8 cellular contexts compared by ENCODE assay signal in the genomic region with DNA sequence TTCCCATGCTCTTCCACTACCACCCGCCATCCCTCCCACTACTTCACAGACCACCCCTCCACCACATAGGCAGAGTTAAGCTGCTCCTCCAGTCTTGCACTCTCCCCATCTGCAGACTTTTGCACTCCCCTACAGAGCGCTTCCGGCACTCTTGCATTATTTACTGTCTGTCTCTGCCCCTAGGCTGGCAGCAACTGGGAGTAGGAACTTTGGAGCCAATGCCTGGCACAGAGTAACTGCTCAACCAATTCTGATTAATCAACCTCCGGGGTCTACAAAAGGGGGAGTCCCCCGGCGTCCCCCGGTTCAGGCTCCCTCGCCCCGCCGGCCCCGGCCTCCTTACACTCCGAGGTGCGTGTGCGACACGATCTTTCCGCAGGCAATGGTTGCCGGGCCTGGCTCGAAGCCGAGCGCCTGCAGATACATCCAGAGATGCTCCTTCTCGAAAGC. TPM values are rescaled to one million over a fixed set of nuclear protein-coding genes. Genes with fewer than 3 reads are reported as not detected.
DNase-seq lines count a peak whose midpoint lies in the region; ATAC-seq, FAIRE-seq and TF ChIP-seq lines count a peak whose summit lies in the region.

No MANE protein-coding gene starts in this region.

- H3K27me3 ChIP-seq in CD4-positive, CD25-positive, alpha-beta regulatory T cell (ENCODE audit: control insufficient read depth, insufficient read depth, low read length) = no peaks in the 10 kb centered on the region
- H3K27me3 ChIP-seq in astrocyte (ENCODE audit: insufficient read depth, low read length) = no peaks in the 10 kb centered on the region
- no peaks in the 10 kb centered on the region for H3K27me3 ChIP-seq in iPS-15b (ENCODE audit: control insufficient read depth, insufficient read depth, low read length)

- no peak for FAIRE-seq in astrocyte (lab: Jason Lieb, UNC)

- peaks cover 6 to 43% (median 29%) of the 10 kb centered on the region in 4 donors for H3K4me1 Mint-ChIP-seq in CD4-positive, CD25-positive, alpha-beta regulatory T cell
- peaks cover 8% of the 10 kb centered on the region for H3K4me1 Mint-ChIP-seq in astrocyte (ENCODE audit: low read depth, unreplicated experiment)

- H3K79me2 ChIP-seq in astrocyte (ENCODE audit: insufficient read depth, low read length) = peaks cover 50% of the 10 kb centered on the region

- in situ Hi-C loops in SK-MEL-5 (cut with HindIII; ENCODE audit: low pct_unique_long_range_greater_than_20kb, low sequenced_read_pairs) = no loop called here

- no peaks in the 10 kb centered on the region for H3K9me3 Mint-ChIP-seq in CD4-positive, CD25-positive, alpha-beta regulatory T cell
- no peaks in the 10 kb centered on the region for H3K9me3 Mint-ChIP-seq in astrocyte (ENCODE audit: unreplicated experiment)

- H4K20me1 ChIP-seq in astrocyte (ENCODE audit: insufficient read depth, low read length) = no peaks in the 10 kb centered on the region

- ATAC-seq in CD4-positive, CD25-positive, alpha-beta regulatory T cell (ENCODE audit: low read depth in 2 of 2) = peak; percentile 25 to 31
- ATAC-seq in GM19372 (IDR thresholded peaks at IDR 0.05; ENCODE audit: low read depth, unreplicated experiment) = peak; percentile 27
- ATAC-seq in HG03354 (IDR thresholded peaks at IDR 0.05; ENCODE audit: poor library complexity, severe bottlenecking, unreplicated experiment) = peak; percentile 37

- H3K36me3 Mint-ChIP-seq in CD4-positive, CD25-positive, alpha-beta regulatory T cell = peaks cover 8% of the 10 kb centered on the region
- H3K36me3 Mint-ChIP-seq in astrocyte (ENCODE audit: low read depth, unreplicated experiment) = no peaks in the 10 kb centered on the region

- H3K9ac ChIP-seq in astrocyte (ENCODE audit: low read length) (peak overlapping the region; percentile 88), iPS-15b (ENCODE audit: low read depth, low read length) (peak overlapping the region; percentile 94)

- peak overlapping the region; percentile 90 for H3K4me3 ChIP-seq in CD4-positive, CD25-positive, alpha-beta regulatory T cell (ENCODE audit: low read depth, low read length)
- H3K4me3 ChIP-seq in astrocyte (ENCODE audit: insufficient read depth, low read depth, low read length) (peak overlapping the region; percentile 89), iPS-15b (ENCODE audit: low read depth, low read length) (peak overlapping the region; percentile 87)

- no peak for TF ChIP-seq CTCF in astrocyte (IDR thresholded peaks at IDR 0.05; ENCODE audit: insufficient read depth, low read depth, low read length)

- H3K4me2 ChIP-seq in astrocyte (ENCODE audit: low read length) = peak overlapping the region; percentile 86

- H3K27ac ChIP-seq in CD4-positive, CD25-positive, alpha-beta regulatory T cell (ENCODE audit: insufficient read depth, low read length, poor library complexity, severe bottlenecking) = peak overlapping the region; percentile 91
- peak overlapping the region; percentile 65 for H3K27ac ChIP-seq in astrocyte (ENCODE audit: low read depth, low read length)

- peaks cover 3% of the 10 kb centered on the region for H3K36me3 ChIP-seq in CD4-positive, CD25-positive, alpha-beta regulatory T cell (ENCODE audit: control insufficient read depth, insufficient read depth, low read length)
- H3K36me3 ChIP-seq in astrocyte (ENCODE audit: insufficient read depth, low read length) = no peaks in the 10 kb centered on the region
- H3K36me3 ChIP-seq in iPS-15b (ENCODE audit: control insufficient read depth, insufficient read depth, low read length) = no peaks in the 10 kb centered on the region

- H3K27ac Mint-ChIP-seq in CD4-positive, CD25-positive, alpha-beta regulatory T cell = peak overlapping the region; percentile 92 to 96 (median 95)
- peak overlapping the region; percentile 84 for H3K27ac Mint-ChIP-seq in astrocyte (ENCODE audit: unreplicated experiment)

- no peaks in the 10 kb centered on the region for H3K9me3 ChIP-seq in CD4-positive, CD25-positive, alpha-beta regulatory T cell (ENCODE audit: control insufficient read depth in 2 of 2, low read length in 2 of 2)
- no peaks in the 10 kb centered on the region for H3K9me3 ChIP-seq in astrocyte (ENCODE audit: insufficient read depth, low read depth, low read length)
- no peaks in the 10 kb centered on the region for H3K9me3 ChIP-seq in iPS-15b (ENCODE audit: control insufficient read depth, insufficient read depth, low read length)

- no peaks in the 10 kb centered on the region for H3K27me3 Mint-ChIP-seq in CD4-positive, CD25-positive, alpha-beta regulatory T cell
- H3K27me3 Mint-ChIP-seq in astrocyte (ENCODE audit: low read depth, unreplicated experiment) = no peaks in the 10 kb centered on the region

- peaks cover 27% of the 10 kb centered on the region for H3K4me1 ChIP-seq in CD4-positive, CD25-positive, alpha-beta regulatory T cell (ENCODE audit: control insufficient read depth, insufficient read depth, low read length, poor library complexity, severe bottlenecking)
- H3K4me1 ChIP-seq in astrocyte (ENCODE audit: insufficient read depth, low read length) (no peaks in the 10 kb centered on the region), iPS-15b (ENCODE audit: control insufficient read depth, insufficient read depth, low read length) (peaks cover 3% of the 10 kb centered on the region)

- peak overlapping the region; percentile 88 for H2AFZ ChIP-seq in astrocyte (ENCODE audit: low read depth, low read length)

- peak overlapping the region; percentile 89 to 99 (median 96) for H3K4me3 Mint-ChIP-seq in CD4-positive, CD25-positive, alpha-beta regulatory T cell
- peak overlapping the region; percentile 97 for H3K4me3 Mint-ChIP-seq in astrocyte (ENCODE audit: unreplicated experiment)

- DNase-seq in CD4-positive, CD25-positive, alpha-beta regulatory T cell = peak in 2 of 3 donors; percentile 11 to 71
- DNase-seq in SK-MEL-5 (ENCODE audit: low read depth, low spot score) (peak; percentile 47), astrocyte (ENCODE audit: low read depth) (no peak), LoVo (ENCODE audit: low spot score) (no peak)
- DNase-seq in stimulated activated CD4-positive, alpha-beta T cell treated with anti-CD3 and anti-CD28 coated beads, Interleukin-12 subunit alpha, Interleukin-12 subunit beta, amount 100 ng/mL, for 4 hours = peak; percentile 2

RNA-seq across cellular contexts. Expression of a gene that starts 0.5 kb away (rescaled TPM):
- total RNA-seq in CD4-positive, CD25-positive, alpha-beta regulatory T cell = 13.2 TPM
- 1 to 10 TPM; 4.5 to 6.0 (median 5.4) TPM for polyA plus RNA-seq in CD4-positive, CD25-positive, alpha-beta regulatory T cell
- total RNA-seq in SK-MEL-5 (2014; rRNA removed; shearing (Covaris generic)) = 40.0 and 40.9 TPM in 2 replicates
- 19.1 and 26.0 TPM in 2 replicates for polyA plus RNA-seq in SK-MEL-5 (2015; cell fraction: cytosol; rRNA removed)
- polyA plus RNA-seq in SK-MEL-5 (2015; cell fraction: nucleus; rRNA removed) = 45.7 and 49.0 TPM in 2 replicates
- total RNA-seq in astrocyte = 13.7 and 16.0 TPM in 2 replicates

RNA-seq across cellular contexts. Expression of a gene that starts 25.1 kb away (rescaled TPM):
- total RNA-seq in CD4-positive, CD25-positive, alpha-beta regulatory T cell = 58.4 TPM
- 10 to 100 TPM; 72.0 to 93.1 (median 79.8) TPM for polyA plus RNA-seq in CD4-positive, CD25-positive, alpha-beta regulatory T cell
- 58.1 and 66.1 TPM in 2 replicates for total RNA-seq in SK-MEL-5 (2014; rRNA removed; shearing (Covaris generic))
- polyA plus RNA-seq in SK-MEL-5 (2015; cell fraction: cytosol; rRNA removed) = 48.5 and 52.2 TPM in 2 replicates
- polyA plus RNA-seq in SK-MEL-5 (2015; cell fraction: nucleus; rRNA removed) = 23.4 and 24.5 TPM in 2 replicates
- total RNA-seq in astrocyte = 13.1 and 14.4 TPM in 2 replicates

RNA-seq across cellular contexts. Expression of a gene that starts 53.0 kb away (rescaled TPM):
- total RNA-seq in CD4-positive, CD25-positive, alpha-beta regulatory T cell = 36.0 TPM
- polyA plus RNA-seq in CD4-positive, CD25-positive, alpha-beta regulatory T cell = 100 to 1,000 TPM; 118 to 145 (median 124) TPM
- total RNA-seq in SK-MEL-5 (2014; rRNA removed; shearing (Covaris generic)) = 25.8 and 27.1 TPM in 2 replicates
- 74.2 and 82.9 TPM in 2 replicates for polyA plus RNA-seq in SK-MEL-5 (2015; cell fraction: cytosol; rRNA removed)
- polyA plus RNA-seq in SK-MEL-5 (2015; cell fraction: nucleus; rRNA removed) = 23.3 and 24.7 TPM in 2 replicates
- total RNA-seq in astrocyte = 81.8 and 85.0 TPM in 2 replicates

Comparison
In these comparisons a context has a peak if more than half of its experiments do, and no peak if none do; other contexts are left out.
1. DNase-seq: peak in CD4-positive, CD25-positive, alpha-beta regulatory T cell (2 of 3), SK-MEL-5 (single experiment) and stimulated activated CD4-positive, alpha-beta T cell treated with anti-CD3 and anti-CD28 coated beads, Interleukin-12 subunit alpha, Interleukin-12 subunit beta, amount 100 ng/mL, for 4 hours (single experiment); none in astrocyte (single experiment) and LoVo (single experiment).
2. Peak in every context shown above with its lines, with median percentiles within 50 percentile points of each other: ATAC-seq and H3K4me3 ChIP-seq.